ENCODE assay signal across 12 cellular contexts in genomic region chr5:154228696-154229095, GRCh38. TPM values are rescaled to one million over a fixed set of nuclear protein-coding genes. Genes with fewer than 3 reads are reported as not detected.
DNase-seq lines count a peak whose midpoint lies in the region; ATAC-seq and TF ChIP-seq lines count a peak whose summit lies in the region.
"Had no signal": no experiment of that assay in that cellular context is flagged by ENCODE, and none has a peak within 500 bp of the region (broad histone marks: within the 10 kb centered on the region; RNA-seq: fewer than 3 reads in every experiment).

No MANE protein-coding gene starts in this region.

- H3K27ac Mint-ChIP-seq in activated T-cell treated with anti-CD3 and anti-CD28 coated beads, Interleukin-2, amount 50 U/mL, for 72 hours = peak overlapping the region; percentile 56
- no peak overlapping the region for H3K27ac Mint-ChIP-seq in neural progenitor cell

- no peaks in the 10 kb centered on the region for H3K79me2 ChIP-seq in neural progenitor cell (ENCODE audit: low read depth)

- no peak for TF ChIP-seq POLR2A in Peyer's patch (IDR thresholded peaks at IDR 0.05)

- H3K4me2 ChIP-seq in neural progenitor cell = no peak overlapping the region

- peak; percentile 49 for DNase-seq in GM20000 (ENCODE audit: low spot score)
- DNase-seq in activated T-cell treated with anti-CD3 and anti-CD28 coated beads, Interleukin-2, amount 50 U/mL, for 72 hours = no peak
- no peak for DNase-seq in Right ventricle myocardium superior
- no peak for DNase-seq in neural progenitor cell (ENCODE audit: low spot score)
- no peak for DNase-seq in Peyer's patch
- DNase-seq in G401 (ENCODE audit: low spot score) = no peak
- DNase-seq: activated CD4-positive, CD25-positive, alpha-beta regulatory T cell; EL; IMR-90 had no signal

- H3K27me3 ChIP-seq in neural progenitor cell (no peaks in the 10 kb centered on the region), Peyer's patch (no peaks in the 10 kb centered on the region)
- H3K27me3 ChIP-seq: breast epithelium had no signal

- H3K4me3 ChIP-seq in neural progenitor cell (no peak overlapping the region), Peyer's patch (no peak overlapping the region)
- H3K4me3 ChIP-seq: breast epithelium had no signal

- H3K9me3 ChIP-seq in neural progenitor cell (ENCODE audit: low read depth) = no peaks in the 10 kb centered on the region
- H3K9me3 ChIP-seq in Peyer's patch = no peaks in the 10 kb centered on the region
- H3K9me3 ChIP-seq: breast epithelium had no signal

- TF ChIP-seq CTCF in GM20000 (IDR thresholded peaks at IDR 0.05; ENCODE audit: extremely low read depth, missing control alignments) = no peak
- TF ChIP-seq CTCF in neural progenitor cell (IDR thresholded peaks at IDR 0.05) = no peak
- no peak for TF ChIP-seq CTCF in Peyer's patch (IDR thresholded peaks at IDR 0.05)

- peak; percentile 89 for ATAC-seq in GM18519 (IDR thresholded peaks at IDR 0.05; ENCODE audit: low FRiP score, unreplicated experiment)
- peak; percentile 98 for ATAC-seq in HG03066 (IDR thresholded peaks at IDR 0.05; ENCODE audit: low read depth, unreplicated experiment)
- ATAC-seq in activated T-cell treated with anti-CD3 and anti-CD28 coated beads, Interleukin-2, amount 50 U/mL, for 72 hours (replicated peaks in 1 of 2) = peak; percentile 58
- no peak for ATAC-seq in Right ventricle myocardium superior (ENCODE audit: poor library complexity)

- no peaks in the 10 kb centered on the region for H4K20me1 ChIP-seq in neural progenitor cell (ENCODE audit: low read depth)

- H2AFZ ChIP-seq in neural progenitor cell (replicated peaks) = no peak overlapping the region

- peaks cover 18 to 35% of the 10 kb centered on the region in 2 donors for H3K36me3 Mint-ChIP-seq in activated T-cell treated with anti-CD3 and anti-CD28 coated beads, Interleukin-2, amount 50 U/mL, for 72 hours (ENCODE audit: insufficient read depth in 2 of 2)
- peaks cover 20% of the 10 kb centered on the region for H3K36me3 Mint-ChIP-seq in neural progenitor cell

- in situ Hi-C loops in G401 (cut with HindIII; ENCODE audit: low sequenced_read_pairs) = no loop called here

- H3K27me3 Mint-ChIP-seq in activated T-cell treated with anti-CD3 and anti-CD28 coated beads, Interleukin-2, amount 50 U/mL, for 72 hours (ENCODE audit: low read depth) = no peaks in the 10 kb centered on the region
- no peaks in the 10 kb centered on the region for H3K27me3 Mint-ChIP-seq in neural progenitor cell (ENCODE audit: insufficient read depth, low read depth)

- H3F3A ChIP-seq in neural progenitor cell (ENCODE audit: low read depth) = no peaks in the 10 kb centered on the region

- peaks cover 7 to 20% of the 10 kb centered on the region in 2 donors for H3K9me3 Mint-ChIP-seq in activated T-cell treated with anti-CD3 and anti-CD28 coated beads, Interleukin-2, amount 50 U/mL, for 72 hours
- H3K9me3 Mint-ChIP-seq in neural progenitor cell = peaks cover 18% of the 10 kb centered on the region

- H3K9ac ChIP-seq in neural progenitor cell = no peak overlapping the region

- no peak overlapping the region for H3K27ac ChIP-seq in neural progenitor cell
- peak overlapping the region in 1 of 4 donors; percentile 19 for H3K27ac ChIP-seq in Peyer's patch
- H3K27ac ChIP-seq: breast epithelium had no signal

- no peaks in the 10 kb centered on the region for H3K36me3 ChIP-seq in neural progenitor cell
- H3K36me3 ChIP-seq in Peyer's patch = no peaks in the 10 kb centered on the region
- H3K36me3 ChIP-seq: breast epithelium had no signal

- H3K4me3 Mint-ChIP-seq in activated T-cell treated with anti-CD3 and anti-CD28 coated beads, Interleukin-2, amount 50 U/mL, for 72 hours = peak overlapping the region; percentile 43 to 56
- H3K4me3 Mint-ChIP-seq in neural progenitor cell = no peak overlapping the region

- H3K4me1 ChIP-seq in neural progenitor cell = no peaks in the 10 kb centered on the region
- peaks cover 0 to 5% (median 0%) of the 10 kb centered on the region in 4 donors for H3K4me1 ChIP-seq in Peyer's patch
- H3K4me1 ChIP-seq: breast epithelium had no signal

- H3K4me1 Mint-ChIP-seq in activated T-cell treated with anti-CD3 and anti-CD28 coated beads, Interleukin-2, amount 50 U/mL, for 72 hours (ENCODE audit: low read depth) = peaks cover 30% of the 10 kb centered on the region
- H3K4me1 Mint-ChIP-seq in neural progenitor cell = peaks cover 13% of the 10 kb centered on the region

- intact Hi-C loops in Right ventricle myocardium superior (cut with DNase I) = no loop called here

RNA-seq across cellular contexts. Expression of gene GALNT10, which starts 38.2 kb away (rescaled TPM):
- 10 to 100 TPM; 41.7 to 47.4 TPM for total RNA-seq in activated T-cell treated with anti-CD3 and anti-CD28 coated beads, Interleukin-2, amount 50 U/mL, for 72 hours
- 12.3 TPM for total RNA-seq in Right ventricle myocardium superior
- 10.2 and 10.5 TPM in 2 replicates for total RNA-seq in neural progenitor cell (ENCODE audit: low replicate concordance)
- total RNA-seq in Peyer's patch = 10 to 100 TPM; 35.9 to 59.4 (median 46.8) TPM
- 47.8 and 61.1 TPM in 2 replicates for total RNA-seq in G401 (2014; rRNA removed; shearing (Covaris generic))
